Comparison of ENCODE assay signal across 14 cellular contexts in the genomic region with DNA sequence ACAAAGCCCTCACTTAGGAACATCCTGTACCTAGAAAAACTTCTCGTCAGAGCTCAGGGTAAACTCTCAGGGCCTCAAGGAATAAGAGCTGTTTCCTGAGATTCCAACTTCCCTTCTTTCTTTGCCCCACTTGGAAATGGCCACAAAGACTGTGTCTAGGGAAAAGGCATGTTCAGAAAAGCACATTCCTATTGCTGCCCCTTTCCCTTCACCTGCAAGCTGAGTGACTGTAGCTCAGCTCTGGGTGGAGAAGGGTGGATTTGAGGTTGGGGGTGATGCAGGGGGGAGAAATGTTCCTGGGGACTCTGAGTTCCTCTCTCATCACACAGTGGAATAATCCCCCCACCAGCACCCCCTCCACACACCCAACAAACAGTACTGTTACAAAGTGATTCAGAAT. TPM values are rescaled to one million over a fixed set of nuclear protein-coding genes. Genes with fewer than 3 reads are reported as not detected.
A peak's percentile ranks its signal among the peaks of the same experiment; 100 is the strongest.
DNase-seq lines count a peak whose midpoint lies in the region; ATAC-seq and TF ChIP-seq lines count a peak whose summit lies in the region.
"Had no signal": no experiment of that assay in that cellular context is flagged by ENCODE, and none has a peak within 500 bp of the region (broad histone marks: within the 10 kb centered on the region; RNA-seq: fewer than 3 reads in every experiment).

No MANE protein-coding gene starts in this region.

- H3K9me3 ChIP-seq in Peyer's patch (no peaks in the 10 kb centered on the region), ascending aorta (no peaks in the 10 kb centered on the region), lung (ENCODE audit: control insufficient read depth in 2 of 2, insufficient read depth in 1 of 2, low read length in 1 of 2) (no peaks in the 10 kb centered on the region), testis (no peaks in the 10 kb centered on the region)

- H3K4me3 ChIP-seq in Peyer's patch (no peak overlapping the region), ascending aorta (no peak overlapping the region), lung (no peak overlapping the region), testis (no peak overlapping the region)
- H3K4me3 ChIP-seq: GM23338 had no signal

- DNase-seq in Peyer's patch (no peak), ascending aorta (ENCODE audit: low spot score in 2 of 2) (no peak), lung (ENCODE audit: low spot score) (peak; percentile 11), testis (no peak), NCI-H1417 treated with DMSO at 0.1 percent for 48 hours (lab: John Stamatoyannopoulos, UW) (no peak)
- DNase-seq: left colon, NCI-H2081, retina had no signal

- H3K27me3 ChIP-seq in Peyer's patch (no peaks in the 10 kb centered on the region), ascending aorta (no peaks in the 10 kb centered on the region), lung (ENCODE audit: control insufficient read depth, insufficient read depth) (no peaks in the 10 kb centered on the region), testis (no peaks in the 10 kb centered on the region)

- intact Hi-C loops in ascending aorta (cut with DNase I) (loop anchor here (5.0 kb wide), 1 partner anchor 229 kb away; no protein-coding TSS in a partner anchor), testis (cut with DNase I; ENCODE audit: low total_unique reads) (loop anchor here (10.0 kb wide), 2 partner anchors 56 to 116 kb away; a partner anchor contains a TSS)

- WGBS in lung, 2 donors = 60 to 79% methylated on average over 1 of the region's 1 CpG
- 26 to 54% methylated on average over 1 of the region's 1 CpG for WGBS in testis, 2 donors

- peaks cover 0 to 28% (median 2%) of the 10 kb centered on the region in 4 donors for H3K4me1 ChIP-seq in Peyer's patch
- H3K4me1 ChIP-seq in ascending aorta = peaks cover 19 to 35% of the 10 kb centered on the region in 2 donors
- H3K4me1 ChIP-seq in lung (ENCODE audit: control insufficient read depth in 2 of 2, insufficient read depth in 2 of 2, low read length in 2 of 2) = peaks cover 16 to 17% of the 10 kb centered on the region in 2 donors
- H3K4me1 ChIP-seq in testis = peaks cover 39% of the 10 kb centered on the region

- TF ChIP-seq CTCF in Peyer's patch (IDR thresholded peaks at IDR 0.05) (no peak), ascending aorta (IDR thresholded peaks at IDR 0.05) (no peak), lung (IDR thresholded peaks at IDR 0.05; ENCODE audit: control extremely low read depth, extremely low read depth) (no peak), testis (IDR thresholded peaks at IDR 0.05) (no peak)

- peaks cover 0 to 12% (median 0%) of the 10 kb centered on the region in 3 donors for H3K36me3 ChIP-seq in Peyer's patch
- no peaks in the 10 kb centered on the region for H3K36me3 ChIP-seq in ascending aorta
- H3K36me3 ChIP-seq in lung (ENCODE audit: control insufficient read depth in 2 of 2, insufficient read depth in 2 of 2, low read length in 2 of 2) = peaks cover 0 to 3% of the 10 kb centered on the region in 2 donors
- H3K36me3 ChIP-seq in testis (ENCODE audit: low read depth, missing control alignments) = no peaks in the 10 kb centered on the region

- H3K27ac ChIP-seq in Peyer's patch (peak overlapping the region in 3 of 4 donors; percentile 61 to 86 (median 72)), ascending aorta (peak overlapping the region; percentile 88 to 94), lung (ENCODE audit: low read depth in 1 of 2, low read length in 1 of 2) (peak overlapping the region in 1 of 2 donors; percentile 52), temporal lobe (ENCODE audit: low read depth, low read length) (peak overlapping the region; percentile 48), testis (peak overlapping the region in 1 of 2 donors; percentile 92)

- ATAC-seq in lung (ENCODE audit: insufficient read depth, low FRiP score) (no peak), HG02623 (IDR thresholded peaks at IDR 0.05; ENCODE audit: unreplicated experiment) (no peak)

- no peak for TF ChIP-seq POLR2A in Peyer's patch (IDR thresholded peaks at IDR 0.05)
- no peak for TF ChIP-seq POLR2A in testis (IDR thresholded peaks at IDR 0.05)

RNA-seq across cellular contexts. Expression of a gene that starts 6.8 kb away (rescaled TPM):
- total RNA-seq in Peyer's patch (not detected), ascending aorta (not detected), lung (under 1 TPM in 1 of 2 donors, not detected in 1; 0.31 TPM), temporal lobe (not detected), testis (under 1 TPM; 0.16 to 0.43 TPM)
- polyA plus RNA-seq in lung (under 1 TPM; 0.07 to 0.45 TPM), testis (ENCODE audit: insufficient read depth, low read depth, low replicate concordance) (0.21 TPM)
- total RNA-seq: chondrocyte; epithelial cell of proximal tubule; GM23338; left colon; naive thymus-derived CD8-positive, alpha-beta T cell had no signal
- polyA plus RNA-seq: GM23338; naive thymus-derived CD8-positive, alpha-beta T cell had no signal

RNA-seq across cellular contexts. Expression of a gene that starts 12.7 kb away (rescaled TPM):
- total RNA-seq in Peyer's patch (10 to 100 TPM in 3 of 4 donors, 1 to 10 TPM in 1; 5.4 to 33.8 (median 13.3) TPM), ascending aorta (8.1 TPM), lung (10 to 100 TPM; 18.9 to 19.9 TPM), temporal lobe (19.7 TPM), testis (10 to 100 TPM; 25.0 to 32.3 TPM)
- polyA plus RNA-seq in lung (10 to 100 TPM in 1 of 2 donors, 1 to 10 TPM in 1; 9.5 to 10.8 TPM), testis (ENCODE audit: insufficient read depth, low read depth, low replicate concordance) (12.7 TPM)

RNA-seq across cellular contexts. Expression of a gene that starts 40.1 kb away (rescaled TPM):
- total RNA-seq in Peyer's patch (10 to 100 TPM in 3 of 4 donors, 1 to 10 TPM in 1; 4.9 to 33.0 (median 16.9) TPM), ascending aorta (165 TPM), lung (10 to 100 TPM; 11.3 to 26.5 TPM), temporal lobe (6.9 TPM), testis (10 to 100 TPM; 24.6 to 30.2 TPM)
- polyA plus RNA-seq in lung (10 to 100 TPM in 1 of 2 donors, 1 to 10 TPM in 1; 8.3 to 40.4 TPM), testis (ENCODE audit: insufficient read depth, low read depth, low replicate concordance) (13.9 TPM)

RNA-seq across cellular contexts. Expression of a gene that starts 54.5 kb away (rescaled TPM):
- total RNA-seq in Peyer's patch (10 to 100 TPM; 14.9 to 21.5 (median 15.9) TPM), ascending aorta (144 TPM), lung (10 to 100 TPM; 16.9 to 31.3 TPM), temporal lobe (7.4 TPM), testis (10 to 100 TPM; 25.5 to 32.0 TPM)
- polyA plus RNA-seq in lung (10 to 100 TPM; 16.8 to 24.5 TPM), testis (ENCODE audit: insufficient read depth, low read depth, low replicate concordance) (21.0 TPM)
